Comparison of ENCODE assay signal across 9 cellular contexts in the genomic region with DNA sequence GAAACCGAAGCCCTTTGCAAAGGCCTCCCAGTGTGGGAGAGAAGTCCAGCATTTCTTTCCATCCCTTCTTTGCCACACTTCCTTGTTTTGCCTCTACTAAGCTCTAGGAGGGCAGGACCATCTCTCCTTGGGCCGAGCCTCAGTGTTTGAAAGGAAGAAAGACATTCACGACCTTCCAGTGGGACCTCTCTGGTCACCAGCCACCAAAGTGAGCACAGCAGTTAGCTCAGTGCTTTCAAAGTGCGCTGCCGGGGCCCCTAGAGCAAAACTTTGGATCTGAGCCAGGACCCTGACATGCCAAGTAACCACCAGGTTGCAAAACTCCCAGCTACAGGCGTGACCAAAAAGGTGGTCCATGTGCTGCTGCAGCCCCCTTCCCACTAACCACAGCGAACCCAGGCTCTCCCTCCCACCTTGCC. TPM values are rescaled to one million over a fixed set of nuclear protein-coding genes. Genes with fewer than 3 reads are reported as not detected.
DNase-seq lines count a peak whose midpoint lies in the region; ATAC-seq and TF ChIP-seq lines count a peak whose summit lies in the region.
"Had no signal": no experiment of that assay in that cellular context is flagged by ENCODE, and none has a peak within 500 bp of the region (broad histone marks: within the 10 kb centered on the region; RNA-seq: fewer than 3 reads in every experiment).

No MANE protein-coding gene starts in this region.

- H3K27me3 ChIP-seq in prostate gland (replicated peaks; ENCODE audit: insufficient read depth), result no peaks in the 10 kb centered on the region

- ATAC-seq in GM21717 (IDR thresholded peaks at IDR 0.05; ENCODE audit: unreplicated experiment), result no peak

- TF ChIP-seq POLR2A in prostate gland (IDR thresholded peaks at IDR 0.05), result no peak

- DNase-seq in ELR (ENCODE audit: low read depth), result peak; percentile 48
- peak; percentile 25 for DNase-seq in OCI-M1 (lab: John Stamatoyannopoulos, UW)
- peak; percentile 64 for DNase-seq in fibroblast of the aortic adventitia (ENCODE audit: low read depth)
- no peak for DNase-seq in prostate gland (ENCODE audit: low spot score)
- DNase-seq in NCI-H748 (lab: John Stamatoyannopoulos, UW; ENCODE audit: unreplicated experiment), result no peak
- no peak for DNase-seq in NCI-H2196 treated with DMSO at 0.1 percent for 48 hours (lab: John Stamatoyannopoulos, UW; ENCODE audit: unreplicated experiment)
- DNase-seq in activated gamma-delta T cell treated with Interleukin-2 at 50 U/mL for 16 hours, result no peak
- DNase-seq: NCI-H226 had no signal

- H3K4me1 ChIP-seq in prostate gland (replicated peaks), result peaks cover 47% of the 10 kb centered on the region

- no peaks in the 10 kb centered on the region for H3K36me3 ChIP-seq in prostate gland

- TF ChIP-seq CTCF in fibroblast of the aortic adventitia (IDR thresholded peaks at IDR 0.05; ENCODE audit: insufficient read depth, low read length), result no peak
- TF ChIP-seq CTCF in prostate gland (IDR thresholded peaks at IDR 0.05), result no peak

- intact Hi-C loops in prostate gland (cut with DNase I), result no loop called here

- no peaks in the 10 kb centered on the region for H3K9me3 ChIP-seq in prostate gland

- H3K4me3 ChIP-seq in fibroblast of the aortic adventitia (ENCODE audit: low read depth, low read length), result no peak overlapping the region
- H3K4me3 ChIP-seq in prostate gland, result no peak overlapping the region

- H3K27ac ChIP-seq in prostate gland, result peak overlapping the region; percentile 86 to 88

- 26% methylated on average over 7 of the region's 7 CpGs for WGBS in prostate gland

RNA-seq across cellular contexts. Expression of a gene that starts 12.3 kb away (rescaled TPM):
- total RNA-seq in fibroblast of the aortic adventitia (ENCODE audit: low replicate concordance) (37.9 and 45.4 TPM in 2 replicates), prostate gland (10 to 100 TPM; 70.2 to 89.7 TPM)

Comparison
In these comparisons a context has a peak if more than half of its experiments do, and no peak if none do; other contexts are left out.
1. DNase-seq: peak in ELR (single experiment), OCI-M1 (single experiment) and fibroblast of the aortic adventitia (single experiment); none in prostate gland (single experiment), NCI-H748 (single experiment), NCI-H2196 treated with DMSO at 0.1 percent for 48 hours (single experiment) and activated gamma-delta T cell treated with Interleukin-2 at 50 U/mL for 16 hours (single experiment).